14 cellular contexts compared by ENCODE assay signal in genomic region chr11:64100345-64100744, GRCh38.
DNase-seq lines count a peak whose midpoint lies in the region; ATAC-seq and TF ChIP-seq lines count a peak whose summit lies in the region.
"Had no signal": no experiment of that assay in that cellular context is flagged by ENCODE, and none has a peak within 500 bp of the region (broad histone marks: within the 10 kb centered on the region; RNA-seq: fewer than 3 reads in every experiment).

No MANE protein-coding gene starts in this region.

- ATAC-seq in SK-N-SH treated with all-trans-retinoic acid at 6 μM for 48 hours: no peak
- ATAC-seq in GM18873 (IDR thresholded peaks at IDR 0.05; ENCODE audit: low FRiP score, unreplicated experiment): no peak
- ATAC-seq: Right ventricle myocardium inferior had no signal

- H3K36me3 ChIP-seq in SK-N-SH (replicated peaks in 1 of 2; ENCODE audit: control insufficient read depth in 1 of 2, insufficient read depth in 2 of 2, low read length in 1 of 2): no peaks in the 10 kb centered on the region

- H3F3A ChIP-seq in SK-N-SH (replicated peaks; ENCODE audit: insufficient read depth): no peaks in the 10 kb centered on the region

- H3K9me2 ChIP-seq in SK-N-SH: no peaks in the 10 kb centered on the region

- CTCF ChIA-PET in SK-N-SH (lab: Yijun Ruan, JAX): interaction anchor here (0.7 to 2.6 kb wide), 8 partner anchors 9 to 46 kb away, joined by 3 to 10 read pairs (median 3); no protein-coding TSS in a partner anchor

- no peak overlapping the region for H3K9ac ChIP-seq in SK-N-SH

- H3K27ac ChIP-seq in SK-N-SH (ENCODE audit: low read depth in 2 of 2, low read length in 1 of 2): peak overlapping the region in 1 of 2 experiments; percentile 93; a peak in 1 of 4 replicates

- no peaks in the 10 kb centered on the region for H3K36me3 Mint-ChIP-seq in type B pancreatic cell
- H3K36me3 Mint-ChIP-seq: IgD-negative memory B cell had no signal

- 0 out of 2 replicates have a peak, but pooled peaks have one; percentile 17 for TF ChIP-seq CTCF in SK-N-SH (IDR thresholded peaks at IDR 0.05)
- TF ChIP-seq CTCF in type B pancreatic cell (conservative IDR thresholded peaks at IDR 0.05): peak; percentile 53

- no peaks in the 10 kb centered on the region for H3K79me2 ChIP-seq in SK-N-SH (ENCODE audit: insufficient read depth)

- POLR2A ChIA-PET in SK-N-SH (lab: Yijun Ruan, JAX): no interaction called here

- no peak overlapping the region for H3K27ac Mint-ChIP-seq in type B pancreatic cell
- H3K27ac Mint-ChIP-seq: IgD-negative memory B cell had no signal

- no peak overlapping the region for H2AFZ ChIP-seq in SK-N-SH (ENCODE audit: low read depth)

- peaks cover 13% of the 10 kb centered on the region for H3K27me3 Mint-ChIP-seq in type B pancreatic cell
- H3K27me3 Mint-ChIP-seq: activated CD4-positive, alpha-beta T cell treated with anti-CD3 and anti-CD28 coated beads, Interleukin-2, amount 10 ng/mL, durations not matched to agents 24 days and 14 days had no signal

- H3K9me3 ChIP-seq in SK-N-SH: no peaks in the 10 kb centered on the region

- H3K4me3 ChIP-seq in SK-N-SH (ENCODE audit: low read depth in 2 of 2, low read length in 1 of 2): no peak overlapping the region
- H3K4me3 ChIP-seq: skin epidermis had no signal

- TF ChIP-seq EP300 in SK-N-SH (IDR thresholded peaks at IDR 0.05; ENCODE audit: borderline replicate concordance in 1 of 2, low read depth in 1 of 2, low read length in 1 of 2): no peak

- no peaks in the 10 kb centered on the region for H4K20me1 ChIP-seq in SK-N-SH (ENCODE audit: insufficient read depth)

- no peaks in the 10 kb centered on the region for H3K27me3 ChIP-seq in SK-N-SH (ENCODE audit: insufficient read depth)

- H3K9me3 Mint-ChIP-seq in type B pancreatic cell: no peaks in the 10 kb centered on the region
- H3K9me3 Mint-ChIP-seq: activated CD4-positive, alpha-beta T cell treated with anti-CD3 and anti-CD28 coated beads, Interleukin-2, amount 10 ng/mL, durations not matched to agents 24 days and 14 days; IgD-negative memory B cell had no signal

- H3K4me1 Mint-ChIP-seq in type B pancreatic cell (ENCODE audit: unreplicated experiment): peaks cover 44% of the 10 kb centered on the region
- H3K4me1 Mint-ChIP-seq: activated CD4-positive, alpha-beta T cell treated with anti-CD3 and anti-CD28 coated beads, Interleukin-2, amount 10 ng/mL, durations not matched to agents 24 days and 14 days had no signal

- H3K4me1 ChIP-seq in SK-N-SH (ENCODE audit: control insufficient read depth in 1 of 2, insufficient read depth in 2 of 2, low read depth in 1 of 2, low read length in 1 of 2): peaks cover 0 to 94% of the 10 kb centered on the region in 2 experiments; a peak in 2 of 4 replicates

- 94% methylated on average over 8 of the region's 8 CpGs for WGBS in SK-N-SH (ENCODE audit: low lambda C conversion rate)

- TF ChIP-seq RAD21 in SK-N-SH (IDR thresholded peaks at IDR 0.05; ENCODE audit: low read length): no peak

- no peak overlapping the region for H3K4me3 Mint-ChIP-seq in type B pancreatic cell
- H3K4me3 Mint-ChIP-seq: activated CD4-positive, alpha-beta T cell treated with anti-CD3 and anti-CD28 coated beads, Interleukin-2, amount 10 ng/mL, durations not matched to agents 24 days and 14 days had no signal

- DNase-seq in SK-N-SH (no peak), NCI-H2107 (lab: John Stamatoyannopoulos, UW) (peak; percentile 47), cerebellum (ENCODE audit: low spot score) (peak; percentile 51), type B pancreatic cell (ENCODE audit: extremely low spot score, unreplicated experiment) (no peak), DMS153 (lab: John Stamatoyannopoulos, UW) (no peak)
- DNase-seq in activated CD4-positive, alpha-beta T cell treated with anti-CD3 and anti-CD28 coated beads, Interleukin-2, amount 50 U/mL, for 48 hours: no peak
- DNase-seq: activated CD4-positive, alpha-beta T cell treated with anti-CD3 and anti-CD28 coated beads, Interleukin-2, amount 10 ng/mL, durations not matched to agents 24 days and 14 days; erythroblast; mammary epithelial cell had no signal

- H3K4me2 ChIP-seq in SK-N-SH: no peak overlapping the region

TF ChIP-seq in SK-N-SH, 30 proteins besides CTCF, POLR2A, EP300 and RAD21 (continues in another document):
- TF ChIP-seq JUND (IDR thresholded peaks at IDR 0.05) (no peak), FOXM1 (IDR thresholded peaks at IDR 0.05; ENCODE audit: low read depth) (no peak), ZBTB33 (IDR thresholded peaks at IDR 0.05; ENCODE audit: borderline replicate concordance, low read depth) (no peak), FOSL2 (IDR thresholded peaks at IDR 0.05; ENCODE audit: borderline replicate concordance, low read depth) (no peak), NFIC (IDR thresholded peaks at IDR 0.05; ENCODE audit: borderline replicate concordance) (no peak), RXRA (IDR thresholded peaks at IDR 0.05; ENCODE audit: borderline replicate concordance, low read depth) (no peak), TEAD4 (IDR thresholded peaks at IDR 0.05; ENCODE audit: borderline replicate concordance, insufficient read depth) (no peak), MXI1 (IDR thresholded peaks at IDR 0.05; ENCODE audit: low read depth, low read length) (no peak), YY1 (IDR thresholded peaks at IDR 0.05; ENCODE audit: low read depth) (no peak)
- TF ChIP-seq, protein P1, sequence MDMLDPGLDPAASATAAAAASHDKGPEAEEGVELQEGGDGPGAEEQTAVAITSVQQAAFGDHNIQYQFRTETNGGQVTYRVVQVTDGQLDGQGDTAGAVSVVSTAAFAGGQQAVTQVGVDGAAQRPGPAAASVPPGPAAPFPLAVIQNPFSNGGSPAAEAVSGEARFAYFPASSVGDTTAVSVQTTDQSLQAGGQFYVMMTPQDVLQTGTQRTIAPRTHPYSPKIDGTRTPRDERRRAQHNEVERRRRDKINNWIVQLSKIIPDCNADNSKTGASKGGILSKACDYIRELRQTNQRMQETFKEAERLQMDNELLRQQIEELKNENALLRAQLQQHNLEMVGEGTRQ (IDR thresholded peaks at IDR 0.05; ENCODE audit: borderline replicate concordance, low read depth, low read length): no peak

TF ChIP-seq in SK-N-SH treated with all-trans-retinoic acid at 6 μM for 48 hours, 23 proteins besides CTCF, POLR2A, EP300 and RAD21:
- TF ChIP-seq TCF4 (CRISPR knock-in tag; IDR thresholded peaks at IDR 0.05; ENCODE audit: borderline replicate concordance) (no peak), ZFP3 (CRISPR knock-in tag; IDR thresholded peaks at IDR 0.05) (no peak), SNAI2 (CRISPR knock-in tag; IDR thresholded peaks at IDR 0.05) (no peak), ZNF565 (CRISPR knock-in tag; conservative IDR thresholded peaks at IDR 0.05; ENCODE audit: low read depth) (no peak), PATZ1 (CRISPR knock-in tag; IDR thresholded peaks at IDR 0.05; ENCODE audit: borderline replicate concordance) (no peak), TOX (CRISPR knock-in tag; IDR thresholded peaks at IDR 0.05; ENCODE audit: borderline replicate concordance) (no peak)

Comparison
In these comparisons a context has a peak if more than half of its experiments do, and no peak if none do; other contexts are left out.
1. DNase-seq: peak in NCI-H2107 (single experiment) and cerebellum (single experiment); none in SK-N-SH (single experiment), type B pancreatic cell (single experiment), DMS153 (single experiment) and activated CD4-positive, alpha-beta T cell treated with anti-CD3 and anti-CD28 coated beads, Interleukin-2, amount 50 U/mL, for 48 hours (0 of 2).